In the genomic region with DNA sequence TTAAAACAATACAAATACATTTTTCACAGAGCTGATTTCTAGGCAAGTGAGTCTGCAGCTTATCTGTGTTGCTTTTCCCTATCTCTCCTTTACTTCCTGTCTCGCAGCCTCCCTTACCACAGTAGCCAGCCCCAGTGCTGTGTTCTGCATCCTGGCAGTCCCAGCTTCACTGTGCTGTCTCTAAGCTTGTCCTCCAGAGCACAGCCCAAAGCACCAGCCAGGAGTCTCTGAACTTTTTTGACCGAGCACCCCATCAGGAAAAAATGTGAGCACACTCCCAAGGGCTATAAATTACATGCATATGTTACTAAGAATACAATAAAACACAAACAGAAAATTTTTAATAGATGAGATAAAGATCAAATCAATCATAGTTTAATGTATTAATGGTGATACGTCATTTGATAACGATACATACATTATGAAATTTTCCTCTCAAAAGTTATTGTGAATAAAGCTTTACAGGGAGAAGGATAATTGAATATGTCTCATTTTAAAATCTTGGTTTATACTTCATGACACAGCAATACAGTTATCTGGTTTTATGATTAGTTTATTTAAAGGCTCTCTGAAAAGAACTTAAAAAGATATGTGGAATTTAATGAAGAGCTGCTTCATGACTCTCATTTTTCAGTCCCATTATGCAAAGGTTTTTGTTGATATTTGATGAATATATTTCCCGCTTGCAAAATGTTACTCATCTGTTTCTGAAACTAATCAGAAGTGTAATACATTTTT, we compare ENCODE assay signal across 1 cellular context.
A peak's percentile ranks its signal among the peaks of the same experiment; 100 is the strongest.
TF ChIP-seq lines count a peak whose summit lies in the region.

No MANE protein-coding gene starts in this region.

TF ChIP-seq in K562, 482 proteins besides CTCF, POLR2A, EP300 and RAD21 (continued from another document and continues in another):
- TF ChIP-seq, protein P1, sequence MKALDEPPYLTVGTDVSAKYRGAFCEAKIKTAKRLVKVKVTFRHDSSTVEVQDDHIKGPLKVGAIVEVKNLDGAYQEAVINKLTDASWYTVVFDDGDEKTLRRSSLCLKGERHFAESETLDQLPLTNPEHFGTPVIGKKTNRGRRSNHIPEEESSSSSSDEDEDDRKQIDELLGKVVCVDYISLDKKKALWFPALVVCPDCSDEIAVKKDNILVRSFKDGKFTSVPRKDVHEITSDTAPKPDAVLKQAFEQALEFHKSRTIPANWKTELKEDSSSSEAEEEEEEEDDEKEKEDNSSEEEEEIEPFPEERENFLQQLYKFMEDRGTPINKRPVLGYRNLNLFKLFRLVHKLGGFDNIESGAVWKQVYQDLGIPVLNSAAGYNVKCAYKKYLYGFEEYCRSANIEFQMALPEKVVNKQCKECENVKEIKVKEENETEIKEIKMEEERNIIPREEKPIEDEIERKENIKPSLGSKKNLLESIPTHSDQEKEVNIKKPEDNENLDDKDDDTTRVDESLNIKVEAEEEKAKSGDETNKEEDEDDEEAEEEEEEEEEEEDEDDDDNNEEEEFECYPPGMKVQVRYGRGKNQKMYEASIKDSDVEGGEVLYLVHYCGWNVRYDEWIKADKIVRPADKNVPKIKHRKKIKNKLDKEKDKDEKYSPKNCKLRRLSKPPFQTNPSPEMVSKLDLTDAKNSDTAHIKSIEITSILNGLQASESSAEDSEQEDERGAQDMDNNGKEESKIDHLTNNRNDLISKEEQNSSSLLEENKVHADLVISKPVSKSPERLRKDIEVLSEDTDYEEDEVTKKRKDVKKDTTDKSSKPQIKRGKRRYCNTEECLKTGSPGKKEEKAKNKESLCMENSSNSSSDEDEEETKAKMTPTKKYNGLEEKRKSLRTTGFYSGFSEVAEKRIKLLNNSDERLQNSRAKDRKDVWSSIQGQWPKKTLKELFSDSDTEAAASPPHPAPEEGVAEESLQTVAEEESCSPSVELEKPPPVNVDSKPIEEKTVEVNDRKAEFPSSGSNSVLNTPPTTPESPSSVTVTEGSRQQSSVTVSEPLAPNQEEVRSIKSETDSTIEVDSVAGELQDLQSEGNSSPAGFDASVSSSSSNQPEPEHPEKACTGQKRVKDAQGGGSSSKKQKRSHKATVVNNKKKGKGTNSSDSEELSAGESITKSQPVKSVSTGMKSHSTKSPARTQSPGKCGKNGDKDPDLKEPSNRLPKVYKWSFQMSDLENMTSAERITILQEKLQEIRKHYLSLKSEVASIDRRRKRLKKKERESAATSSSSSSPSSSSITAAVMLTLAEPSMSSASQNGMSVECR (CRISPR knock-in tag; IDR thresholded peaks at IDR 0.05): no peak
- no peak for TF ChIP-seq MCM7 (IDR thresholded peaks at IDR 0.05)
- TF ChIP-seq HDAC3 (IDR thresholded peaks at IDR 0.05; ENCODE audit: borderline replicate concordance, partially characterized antibody): no peak
- TF ChIP-seq SNRNP70 (optimal IDR thresholded peaks at IDR 0.05; ENCODE audit: low read depth, low read length): no peak
- TF ChIP-seq FIP1L1 (IDR thresholded peaks at IDR 0.05; ENCODE audit: low read depth, low read length, poor library complexity, severe bottlenecking): no peak
- no peak for TF ChIP-seq ZNF668 (CRISPR knock-in tag; IDR thresholded peaks at IDR 0.05)
- TF ChIP-seq ZNF324 (CRISPR knock-in tag; IDR thresholded peaks at IDR 0.05): no peak
- TF ChIP-seq HDAC2 (IDR thresholded peaks at IDR 0.05): 0 out of 2 replicates have a peak, but pooled peaks have one; percentile 71
- peak; percentile 26; the same call in 1 of the 2 replicates for TF ChIP-seq NCOR1 (IDR thresholded peaks at IDR 0.05)
- TF ChIP-seq TBP (optimal IDR thresholded peaks at IDR 0.05; ENCODE audit: low read depth, low read length): no peak
- TF ChIP-seq ZBTB26 (CRISPR knock-in tag; IDR thresholded peaks at IDR 0.05): no peak
- TF ChIP-seq PTBP1 (IDR thresholded peaks at IDR 0.05; ENCODE audit: low read depth, low read length): no peak
- no peak for TF ChIP-seq ETS1 (conservative IDR thresholded peaks at IDR 0.05; ENCODE audit: control insufficient read depth, low read depth, low read length)
- TF ChIP-seq MBD1 (CRISPR knock-in tag; IDR thresholded peaks at IDR 0.05): no peak
- TF ChIP-seq SMARCC2 (IDR thresholded peaks at IDR 0.05; ENCODE audit: low read depth): peak; percentile 77; the same call in 1 of the 2 replicates
- no peak for TF ChIP-seq TFAP4 (CRISPR knock-in tag; IDR thresholded peaks at IDR 0.05; ENCODE audit: borderline replicate concordance)
- no peak for TF ChIP-seq NONO (IDR thresholded peaks at IDR 0.05; ENCODE audit: low read depth in 2 of 2, low read length in 1 of 2)
- no peak for TF ChIP-seq RUNX1 (IDR thresholded peaks at IDR 0.05; ENCODE audit: low read depth)
- TF ChIP-seq KLF13 (tag; IDR thresholded peaks at IDR 0.05; ENCODE audit: borderline replicate concordance, low read depth): no peak
- no peak for TF ChIP-seq MECOM (CRISPR knock-in tag; IDR thresholded peaks at IDR 0.05)
- TF ChIP-seq MXI1 (IDR thresholded peaks at IDR 0.05; ENCODE audit: low read depth, low read length): no peak
- TF ChIP-seq, protein P2, sequence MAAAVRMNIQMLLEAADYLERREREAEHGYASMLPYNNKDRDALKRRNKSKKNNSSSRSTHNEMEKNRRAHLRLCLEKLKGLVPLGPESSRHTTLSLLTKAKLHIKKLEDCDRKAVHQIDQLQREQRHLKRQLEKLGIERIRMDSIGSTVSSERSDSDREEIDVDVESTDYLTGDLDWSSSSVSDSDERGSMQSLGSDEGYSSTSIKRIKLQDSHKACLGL (CRISPR knock-in tag; IDR thresholded peaks at IDR 0.05; ENCODE audit: borderline replicate concordance, poor library complexity, severe bottlenecking): no peak
- TF ChIP-seq, protein P3, sequence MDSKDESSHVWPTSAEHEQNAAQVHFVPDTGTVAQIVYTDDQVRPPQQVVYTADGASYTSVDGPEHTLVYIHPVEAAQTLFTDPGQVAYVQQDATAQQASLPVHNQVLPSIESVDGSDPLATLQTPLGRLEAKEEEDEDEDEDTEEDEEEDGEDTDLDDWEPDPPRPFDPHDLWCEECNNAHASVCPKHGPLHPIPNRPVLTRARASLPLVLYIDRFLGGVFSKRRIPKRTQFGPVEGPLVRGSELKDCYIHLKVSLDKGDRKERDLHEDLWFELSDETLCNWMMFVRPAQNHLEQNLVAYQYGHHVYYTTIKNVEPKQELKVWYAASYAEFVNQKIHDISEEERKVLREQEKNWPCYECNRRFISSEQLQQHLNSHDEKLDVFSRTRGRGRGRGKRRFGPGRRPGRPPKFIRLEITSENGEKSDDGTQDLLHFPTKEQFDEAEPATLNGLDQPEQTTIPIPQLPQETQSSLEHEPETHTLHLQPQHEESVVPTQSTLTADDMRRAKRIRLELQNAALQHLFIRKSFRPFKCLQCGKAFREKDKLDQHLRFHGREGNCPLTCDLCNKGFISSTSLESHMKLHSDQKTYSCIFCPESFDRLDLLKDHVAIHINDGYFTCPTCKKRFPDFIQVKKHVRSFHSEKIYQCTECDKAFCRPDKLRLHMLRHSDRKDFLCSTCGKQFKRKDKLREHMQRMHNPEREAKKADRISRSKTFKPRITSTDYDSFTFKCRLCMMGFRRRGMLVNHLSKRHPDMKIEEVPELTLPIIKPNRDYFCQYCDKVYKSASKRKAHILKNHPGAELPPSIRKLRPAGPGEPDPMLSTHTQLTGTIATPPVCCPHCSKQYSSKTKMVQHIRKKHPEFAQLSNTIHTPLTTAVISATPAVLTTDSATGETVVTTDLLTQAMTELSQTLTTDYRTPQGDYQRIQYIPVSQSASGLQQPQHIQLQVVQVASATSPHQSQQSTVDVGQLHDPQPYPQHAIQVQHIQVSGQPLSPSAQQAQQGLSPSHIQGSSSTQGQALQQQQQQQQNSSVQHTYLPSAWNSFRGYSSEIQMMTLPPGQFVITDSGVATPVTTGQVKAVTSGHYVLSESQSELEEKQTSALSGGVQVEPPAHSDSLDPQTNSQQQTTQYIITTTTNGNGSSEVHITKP (IDR thresholded peaks at IDR 0.05; ENCODE audit: partially characterized antibody): no peak
- peak; percentile 64 for TF ChIP-seq MAFG (tag; conservative IDR thresholded peaks at IDR 0.05)
- no peak for TF ChIP-seq KLF16 (IDR thresholded peaks at IDR 0.05)
- TF ChIP-seq SAP30 (IDR thresholded peaks at IDR 0.05; ENCODE audit: borderline replicate concordance, insufficient read depth, low read depth, low read length, poor library complexity, severe bottlenecking): no peak
- TF ChIP-seq ZC3H11A (IDR thresholded peaks at IDR 0.05; ENCODE audit: low read depth, low read length): no peak
- no peak for TF ChIP-seq MCM2 (IDR thresholded peaks at IDR 0.05; ENCODE audit: low read depth)
- no peak for TF ChIP-seq ESRRB (CRISPR knock-in tag; IDR thresholded peaks at IDR 0.05; ENCODE audit: borderline replicate concordance)
- peak; percentile 30; the same call in 1 of the 2 replicates for TF ChIP-seq CREM (IDR thresholded peaks at IDR 0.05; ENCODE audit: low read depth)
- peak; percentile 86 for TF ChIP-seq BRD9 (IDR thresholded peaks at IDR 0.05; ENCODE audit: low read depth, partially characterized antibody)
- 0 out of 2 replicates have a peak, but pooled peaks have one; percentile 21 for TF ChIP-seq MYC (IDR thresholded peaks at IDR 0.05; ENCODE audit: low read depth, low read length)
- no peak for TF ChIP-seq MYC (CRISPR knock-in tag; IDR thresholded peaks at IDR 0.05; ENCODE audit: borderline replicate concordance, low read depth)
- TF ChIP-seq HNRNPLL (IDR thresholded peaks at IDR 0.05; ENCODE audit: low read depth, low read length, poor library complexity, severe bottlenecking): no peak
- TF ChIP-seq DACH1 (IDR thresholded peaks at IDR 0.05; ENCODE audit: partially characterized antibody): peak; percentile 96
- no peak for TF ChIP-seq PTRF (tag; IDR thresholded peaks at IDR 0.05)
- no peak for TF ChIP-seq FOXA3 (CRISPR knock-in tag; conservative IDR thresholded peaks at IDR 0.05 in 1 of 2, IDR thresholded peaks at IDR 0.05 in 1 of 2)
- no peak for TF ChIP-seq SRSF3 (IDR thresholded peaks at IDR 0.05; ENCODE audit: insufficient read depth, low read length)
- TF ChIP-seq SMAD3 (CRISPR knock-in tag; conservative IDR thresholded peaks at IDR 0.05): no peak
- no peak for TF ChIP-seq HDGF (IDR thresholded peaks at IDR 0.05)
- TF ChIP-seq HDAC6 (IDR thresholded peaks at IDR 0.05; ENCODE audit: low read depth, low read length): no peak
- TF ChIP-seq POLR2H (tag; IDR thresholded peaks at IDR 0.05; ENCODE audit: low read depth): 0 out of 2 replicates have a peak, but pooled peaks have one; percentile 53
- TF ChIP-seq TOE1 (IDR thresholded peaks at IDR 0.05; ENCODE audit: borderline replicate concordance): no peak
- no peak for TF ChIP-seq TOE1 (CRISPR knock-in tag; IDR thresholded peaks at IDR 0.05; ENCODE audit: borderline replicate concordance, low read depth)
- no peak for TF ChIP-seq ADNP (tag; IDR thresholded peaks at IDR 0.05)
- TF ChIP-seq ZNF23 (CRISPR knock-in tag; IDR thresholded peaks at IDR 0.05): no peak
- TF ChIP-seq YY1 (IDR thresholded peaks at IDR 0.05; ENCODE audit: borderline replicate concordance in 1 of 3, control insufficient read depth in 1 of 3, extremely low read depth in 1 of 3, insufficient read depth in 3 of 3, insufficient read length in 1 of 3, insufficient replicate concordance in 2 of 3, low read depth in 1 of 3, low read length in 2 of 3): no peak
- TF ChIP-seq KLF6 (CRISPR knock-in tag; IDR thresholded peaks at IDR 0.05; ENCODE audit: borderline replicate concordance): no peak
- no peak for TF ChIP-seq GATA2 (CRISPR knock-in tag; IDR thresholded peaks at IDR 0.05)
- TF ChIP-seq ZNF41 (CRISPR knock-in tag; conservative IDR thresholded peaks at IDR 0.05): 0 out of 2 replicates have a peak, but pooled peaks have one; percentile 38
